In the genomic region with DNA sequence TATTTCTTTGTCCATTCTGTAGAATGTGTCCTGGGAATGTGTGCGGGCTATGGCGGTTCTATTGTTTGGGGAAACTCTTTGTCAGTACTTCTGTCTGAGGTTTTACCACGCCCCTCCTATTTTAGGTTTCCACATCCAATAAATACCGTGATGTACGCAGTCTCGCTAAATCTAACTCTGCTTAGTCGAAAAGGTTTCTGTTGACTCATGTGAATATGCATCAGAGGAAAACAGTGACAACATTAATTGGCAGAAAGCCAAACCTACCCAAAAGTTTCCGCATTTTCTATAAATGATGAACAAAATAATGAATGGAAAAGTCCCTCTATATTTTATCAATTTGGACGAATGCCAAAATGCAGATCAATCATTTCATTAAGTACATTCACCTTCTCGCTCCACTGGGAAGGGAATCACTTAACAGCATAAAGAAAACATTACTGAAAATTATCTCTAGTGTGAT, we compare ENCODE assay signal across 8 cellular contexts.
A peak's percentile ranks its signal among the peaks of the same experiment; 100 is the strongest.
DNase-seq lines count a peak whose midpoint lies in the region; ATAC-seq, FAIRE-seq and TF ChIP-seq lines count a peak whose summit lies in the region.

No MANE protein-coding gene starts in this region.

- CTCF ChIA-PET in activated CD4-positive, alpha-beta T cell treated with anti-CD3 and anti-CD28 coated beads for 36 hours (lab: Charles Lee), result interaction anchor here (1.1 to 1.6 kb wide), 4 partner anchors 10 to 144 kb away, joined by 3 to 6 read pairs (median 4); a partner anchor contains a TSS
- CTCF ChIA-PET in endothelial cell of umbilical vein (lab: Charles Lee), result interaction anchor here (2.2 kb wide), 1 partner anchor 143 kb away, joined by 10 read pairs; a partner anchor contains a TSS

- peaks cover 1% of the 10 kb centered on the region for H3K9me3 Mint-ChIP-seq in activated CD4-positive, alpha-beta T cell treated with anti-CD3 and anti-CD28 coated beads for 36 hours (ENCODE audit: low read depth)

- no peak overlapping the region for H3K9ac ChIP-seq in endothelial cell of umbilical vein (replicated peaks; ENCODE audit: extremely low read depth, insufficient read depth, low read length)

- no peak for FAIRE-seq in endothelial cell of umbilical vein (lab: Jason Lieb, UNC)

- TF ChIP-seq CTCF in endothelial cell of umbilical vein (IDR thresholded peaks at IDR 0.05; ENCODE audit: extremely low read depth in 1 of 2, insufficient read depth in 1 of 2, low read depth in 1 of 2, low read length in 2 of 2), result no peak

- peak; percentile 48 for DNase-seq in EH (ENCODE audit: low read depth)
- DNase-seq in activated CD4-positive, alpha-beta T cell treated with anti-CD3 and anti-CD28 coated beads for 36 hours, result peak; percentile 68
- peak; percentile 45 for DNase-seq in endothelial cell of umbilical vein (ENCODE audit: low read depth, low spot score)
- DNase-seq in renal cortical epithelial cell (ENCODE audit: low read depth), result peak; percentile 72
- DNase-seq in NCI-H2081 treated with DMSO at 0.1 percent for 48 hours (lab: John Stamatoyannopoulos, UW), result no peak
- DNase-seq in medulla oblongata (ENCODE audit: extremely low spot score), result no peak

- no peaks in the 10 kb centered on the region for H3K79me2 ChIP-seq in endothelial cell of umbilical vein (ENCODE audit: control insufficient read depth, insufficient read depth, low read length)

- H3K4me3 Mint-ChIP-seq in activated CD4-positive, alpha-beta T cell treated with anti-CD3 and anti-CD28 coated beads for 36 hours, result peak overlapping the region; percentile 34

- no peaks in the 10 kb centered on the region for H3K27me3 ChIP-seq in endothelial cell of umbilical vein (ENCODE audit: control insufficient read depth in 2 of 2, insufficient read depth in 2 of 2, low read length in 2 of 2)

- no peaks in the 10 kb centered on the region for H4K20me1 ChIP-seq in endothelial cell of umbilical vein (replicated peaks; ENCODE audit: control insufficient read depth, extremely low read depth, insufficient read depth, low read length)

- POLR2A ChIA-PET in activated CD4-positive, alpha-beta T cell treated with anti-CD3 and anti-CD28 coated beads for 36 hours (lab: Charles Lee), result no interaction called here
- POLR2A ChIA-PET in endothelial cell of umbilical vein (lab: Charles Lee), result no interaction called here

- intact Hi-C loops in activated CD4-positive, alpha-beta T cell treated with anti-CD3 and anti-CD28 coated beads for 36 hours (cut with DNase I, micrococcal nuclease), result loop anchor here (1.0 to 10.0 kb wide), 8 partner anchors 11 to 515 kb away; a partner anchor contains a TSS
- intact Hi-C loops in endothelial cell of umbilical vein (cut with micrococcal nuclease), result loop anchor here (1.0 kb wide), 1 partner anchor 8 kb away; no protein-coding TSS in a partner anchor

- H3K4me1 ChIP-seq in endothelial cell of umbilical vein (ENCODE audit: control insufficient read depth, extremely low read depth, insufficient read depth, low read length), result peaks cover 6% of the 10 kb centered on the region

- peaks cover 50% of the 10 kb centered on the region for H3K36me3 Mint-ChIP-seq in activated CD4-positive, alpha-beta T cell treated with anti-CD3 and anti-CD28 coated beads for 36 hours (ENCODE audit: low read depth)

- no peaks in the 10 kb centered on the region for H3K36me3 ChIP-seq in endothelial cell of umbilical vein (ENCODE audit: control insufficient read depth in 2 of 2, extremely low read depth in 1 of 2, insufficient read depth in 2 of 2, low read length in 2 of 2)

- H3K27ac Mint-ChIP-seq in activated CD4-positive, alpha-beta T cell treated with anti-CD3 and anti-CD28 coated beads for 36 hours, result peak overlapping the region; percentile 97

- no peak overlapping the region for H3K4me2 ChIP-seq in endothelial cell of umbilical vein (ENCODE audit: insufficient read depth, low read length)

- no peak for TF ChIP-seq POLR2A in endothelial cell of umbilical vein (IDR thresholded peaks at IDR 0.05; ENCODE audit: low read depth, low read length)

- H3K27me3 Mint-ChIP-seq in activated CD4-positive, alpha-beta T cell treated with anti-CD3 and anti-CD28 coated beads for 36 hours, result no peaks in the 10 kb centered on the region

- ATAC-seq in activated CD4-positive, alpha-beta T cell treated with anti-CD3 and anti-CD28 coated beads for 36 hours, result peak; percentile 71
- ATAC-seq in HG03139 (IDR thresholded peaks at IDR 0.05; ENCODE audit: unreplicated experiment) (no peak), GM21367 (IDR thresholded peaks at IDR 0.05; ENCODE audit: unreplicated experiment) (no peak)

- no peak overlapping the region for H3K4me3 ChIP-seq in endothelial cell of umbilical vein (replicated peaks in 1 of 3; ENCODE audit: insufficient read depth in 1 of 3, low read depth in 1 of 3, low read length in 3 of 3)

- H3K4me1 Mint-ChIP-seq in activated CD4-positive, alpha-beta T cell treated with anti-CD3 and anti-CD28 coated beads for 36 hours, result peaks cover 90% of the 10 kb centered on the region

- H3K9me1 ChIP-seq in endothelial cell of umbilical vein (replicated peaks; ENCODE audit: control insufficient read depth, extremely low read depth, insufficient read depth, low read length), result no peaks in the 10 kb centered on the region

- no peak overlapping the region for H3K27ac ChIP-seq in endothelial cell of umbilical vein (ENCODE audit: insufficient read depth, low read depth, low read length)

- no TSS peak for BruUV-seq in endothelial cell of umbilical vein (replicated peaks; lab: Mats Ljungman, UMichigan)

- dilution Hi-C loops in endothelial cell of umbilical vein (cut with MboI; ENCODE audit: extremely low pct_ligation_motif_present, low sequenced_read_pairs), result no loop called here

- no peaks in the 10 kb centered on the region for H3K9me3 ChIP-seq in endothelial cell of umbilical vein (replicated peaks; ENCODE audit: control insufficient read depth, insufficient read depth, low read length)

- no peak overlapping the region for H2AFZ ChIP-seq in endothelial cell of umbilical vein (ENCODE audit: low read depth, low read length)

TF ChIP-seq in endothelial cell of umbilical vein, 7 proteins besides CTCF, POLR2A, EP300 and RAD21:
- TF ChIP-seq, protein P1, sequence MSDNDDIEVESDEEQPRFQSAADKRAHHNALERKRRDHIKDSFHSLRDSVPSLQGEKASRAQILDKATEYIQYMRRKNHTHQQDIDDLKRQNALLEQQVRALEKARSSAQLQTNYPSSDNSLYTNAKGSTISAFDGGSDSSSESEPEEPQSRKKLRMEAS (IDR thresholded peaks at IDR 0.05; ENCODE audit: insufficient read depth, insufficient read length), result no peak
- TF ChIP-seq GATA2 (IDR thresholded peaks at IDR 0.05; ENCODE audit: insufficient read depth, insufficient read length, low read depth, low read length) (no peak), MYC (IDR thresholded peaks at IDR 0.05; ENCODE audit: low read depth, low read length) (no peak), POLR2AphosphoS5 (IDR thresholded peaks at IDR 0.05; ENCODE audit: insufficient read depth, low read depth, low read length) (no peak), EZH2 (IDR thresholded peaks at IDR 0.05; ENCODE audit: borderline replicate concordance, low read depth, low read length, severe bottlenecking) (no peak), FOS (IDR thresholded peaks at IDR 0.05; ENCODE audit: borderline replicate concordance, insufficient read depth, low read length) (peak; percentile 12), JUN (IDR thresholded peaks at IDR 0.05; ENCODE audit: borderline replicate concordance, insufficient read depth, insufficient read length, low read depth) (peak; percentile 41)

Comparison
In these comparisons a context has a peak if more than half of its experiments do, and no peak if none do; other contexts are left out.
1. DNase-seq: peak in EH (single experiment), activated CD4-positive, alpha-beta T cell treated with anti-CD3 and anti-CD28 coated beads for 36 hours (single experiment), endothelial cell of umbilical vein (single experiment) and renal cortical epithelial cell (single experiment); none in NCI-H2081 treated with DMSO at 0.1 percent for 48 hours (single experiment) and medulla oblongata (single experiment).